In genomic region chr18:25062720-25063119, GRCh38 we compare ENCODE assay signal across 20 cellular contexts.
DNase-seq lines count a peak whose midpoint lies in the region; ATAC-seq and TF ChIP-seq lines count a peak whose summit lies in the region.
"Had no signal": no experiment of that assay in that cellular context is flagged by ENCODE, and none has a peak within 500 bp of the region (broad histone marks: within the 10 kb centered on the region; RNA-seq: fewer than 3 reads in every experiment).

No MANE protein-coding gene starts in this region.

- H3F3A ChIP-seq in DOHH2 (ENCODE audit: control insufficient read depth, insufficient read depth) = no peaks in the 10 kb centered on the region

- intact Hi-C loops in Panc1 (cut with micrococcal nuclease; ENCODE audit: unreplicated experiment) (loop anchor here (10.0 kb wide), 1 partner anchor 308 kb away; no protein-coding TSS in a partner anchor), left colon (cut with DNase I, micrococcal nuclease) (no loop called here)

- no peak overlapping the region for H3K27ac Mint-ChIP-seq in endodermal cell
- H3K27ac Mint-ChIP-seq: activated naive CD8-positive, alpha-beta T cell treated with anti-CD3 and anti-CD28 coated beads, Interleukin-2, amount 10 ng/mL, durations not matched to agents 7 days and 5 days had no signal

- no peaks in the 10 kb centered on the region for H3K9me3 Mint-ChIP-seq in endodermal cell
- H3K9me3 Mint-ChIP-seq: activated naive CD8-positive, alpha-beta T cell treated with anti-CD3 and anti-CD28 coated beads, Interleukin-2, amount 10 ng/mL, durations not matched to agents 7 days and 5 days had no signal

- in situ Hi-C loops in Panc1 (cut with HindIII; ENCODE audit: low pct_unique_long_range_greater_than_20kb, low sequenced_read_pairs) = no loop called here

- H3K27me3 ChIP-seq in DOHH2 (ENCODE audit: control insufficient read depth, low read length) (no peaks in the 10 kb centered on the region), Panc1 (ENCODE audit: control insufficient read depth, insufficient read depth, low read length) (no peaks in the 10 kb centered on the region), endodermal cell (ENCODE audit: control insufficient read depth, insufficient read depth, low read length, poor library complexity, severe bottlenecking) (no peaks in the 10 kb centered on the region)
- H3K27me3 ChIP-seq: body of pancreas, vagina had no signal

- CTCF ChIA-PET in Panc1 (lab: Charles Lee) = no interaction called here

- POLR2A ChIA-PET in Panc1 (lab: Charles Lee) = no interaction called here

- BruUV-seq in Panc1 (replicated peaks; lab: Mats Ljungman, UMichigan) = no TSS peak

- no peaks in the 10 kb centered on the region for H3K36me3 Mint-ChIP-seq in endodermal cell (ENCODE audit: low read depth)
- H3K36me3 Mint-ChIP-seq: activated naive CD8-positive, alpha-beta T cell treated with anti-CD3 and anti-CD28 coated beads, Interleukin-2, amount 10 ng/mL, durations not matched to agents 7 days and 5 days had no signal

- DNase-seq in HFF-Myc (ENCODE audit: extremely low read depth, low read depth) (no peak), Panc1 (ENCODE audit: low read depth, low spot score) (no peak), endodermal cell (no peak), activated gamma-delta T cell treated with Interleukin-2 at 50 U/mL for 16 hours (no peak), left colon (no peak)
- DNase-seq: activated CD4-positive, alpha-beta T cell treated with anti-CD3 and anti-CD28 coated beads for 1 hour; activated naive CD8-positive, alpha-beta T cell treated with anti-CD3 and anti-CD28 coated beads, Interleukin-2, amount 10 ng/mL, durations not matched to agents 7 days and 5 days; AML-193; body of pancreas; COR-L47; cortex of kidney; foreskin fibroblast; kidney; NCI-H1092 treated with DMSO at 0.1 percent for 48 hours; NCI-H526 treated with DMSO at 0.1 percent for 48 hours; stimulated activated CD4-positive, alpha-beta T cell treated with anti-CD3 and anti-CD28 coated beads, Interleukin-2, amount 100 ng/mL, for 48 hours had no signal

- no peak overlapping the region for H3K4me2 ChIP-seq in DOHH2 (ENCODE audit: low read length)

- H3K4me3 Mint-ChIP-seq in endodermal cell = no peak overlapping the region
- H3K4me3 Mint-ChIP-seq: activated naive CD8-positive, alpha-beta T cell treated with anti-CD3 and anti-CD28 coated beads, Interleukin-2, amount 10 ng/mL, durations not matched to agents 7 days and 5 days had no signal

- H4K20me1 ChIP-seq in DOHH2 (ENCODE audit: control insufficient read depth, insufficient read depth, low read depth, low read length) = no peaks in the 10 kb centered on the region

- WGBS in endodermal cell (ENCODE audit: insufficient coverage in 1 of 2, insufficient read length in 1 of 2), 2 experiments = 89 to 92% methylated on average over 1 of the region's 1 CpG

- H3K27me3 Mint-ChIP-seq in endodermal cell (ENCODE audit: insufficient read depth) = no peaks in the 10 kb centered on the region
- H3K27me3 Mint-ChIP-seq: activated naive CD8-positive, alpha-beta T cell treated with anti-CD3 and anti-CD28 coated beads, Interleukin-2, amount 10 ng/mL, durations not matched to agents 7 days and 5 days had no signal

- TF ChIP-seq CTCF in DOHH2 (IDR thresholded peaks at IDR 0.05; ENCODE audit: low read depth, low read length, poor library complexity, severe bottlenecking) (peak; percentile 9), HFF-Myc (IDR thresholded peaks at IDR 0.05; ENCODE audit: low read depth, low read length, missing control alignments) (peak; percentile 4), Panc1 (IDR thresholded peaks at IDR 0.05) (peak; percentile 36), endodermal cell (conservative IDR thresholded peaks at IDR 0.05) (peak; percentile 55)

- H3K79me2 ChIP-seq in DOHH2 (ENCODE audit: control insufficient read depth, low read length) = no peaks in the 10 kb centered on the region

- H3K4me1 Mint-ChIP-seq in endodermal cell = peaks cover 10% of the 10 kb centered on the region
- H3K4me1 Mint-ChIP-seq: activated naive CD8-positive, alpha-beta T cell treated with anti-CD3 and anti-CD28 coated beads, Interleukin-2, amount 10 ng/mL, durations not matched to agents 7 days and 5 days had no signal

- H3K27ac ChIP-seq in DOHH2 (ENCODE audit: low read depth, low read length) (no peak overlapping the region), Panc1 (ENCODE audit: low read length) (no peak overlapping the region), endodermal cell (ENCODE audit: low read depth, low read length) (no peak overlapping the region)
- H3K27ac ChIP-seq: body of pancreas, vagina had no signal

- H3K36me3 ChIP-seq in DOHH2 (ENCODE audit: control insufficient read depth, low read length) = no peaks in the 10 kb centered on the region
- no peaks in the 10 kb centered on the region for H3K36me3 ChIP-seq in Panc1 (ENCODE audit: control insufficient read depth, insufficient read depth, low read length)
- no peaks in the 10 kb centered on the region for H3K36me3 ChIP-seq in endodermal cell (ENCODE audit: control insufficient read depth, insufficient read depth, low read length)
- H3K36me3 ChIP-seq: vagina had no signal

- no peaks in the 10 kb centered on the region for H3K9me2 ChIP-seq in DOHH2 (replicated peaks; ENCODE audit: control insufficient read depth, low read length)

- no peaks in the 10 kb centered on the region for H3K4me1 ChIP-seq in DOHH2 (ENCODE audit: control insufficient read depth, low read length)
- no peaks in the 10 kb centered on the region for H3K4me1 ChIP-seq in Panc1 (ENCODE audit: control insufficient read depth, insufficient read depth, low read length)
- H3K4me1 ChIP-seq in endodermal cell (ENCODE audit: control insufficient read depth, insufficient read depth, low read length) = no peaks in the 10 kb centered on the region
- H3K4me1 ChIP-seq: body of pancreas had no signal

- no peak for ATAC-seq in Panc1
- no peak for ATAC-seq in HG02973 (IDR thresholded peaks at IDR 0.05; ENCODE audit: unreplicated experiment)
- ATAC-seq in left colon = no peak
- ATAC-seq: body of pancreas, HepG2 had no signal

- H3K9ac ChIP-seq in endodermal cell (ENCODE audit: extremely low read depth, low read length, poor library complexity, severe bottlenecking) = no peak overlapping the region

- H3K4me3 ChIP-seq in DOHH2 (ENCODE audit: low read length) (no peak overlapping the region), HFF-Myc (replicated peaks; ENCODE audit: low read depth, low read length) (no peak overlapping the region), Panc1 (ENCODE audit: low read depth in 2 of 2, low read length in 2 of 2) (no peak overlapping the region), endodermal cell (ENCODE audit: low read length) (no peak overlapping the region)
- H3K4me3 ChIP-seq: body of pancreas, vagina had no signal

- no peaks in the 10 kb centered on the region for H3K9me3 ChIP-seq in DOHH2 (ENCODE audit: control insufficient read depth, insufficient read depth, low read length)
- no peaks in the 10 kb centered on the region for H3K9me3 ChIP-seq in Panc1 (ENCODE audit: control insufficient read depth, insufficient read depth, low read depth, low read length)
- H3K9me3 ChIP-seq in endodermal cell (ENCODE audit: control insufficient read depth, low read length) = no peaks in the 10 kb centered on the region
- H3K9me3 ChIP-seq: body of pancreas, vagina had no signal

Comparison
In these comparisons a context has a peak if more than half of its experiments do, and no peak if none do; other contexts are left out.
1. CTCF ChIP-seq: peak in every context shown above with its lines; median percentile 55 in endodermal cell; 36 in Panc1; 9 in DOHH2; 4 in HFF-Myc.